8 cellular contexts compared by ENCODE assay signal in the genomic region with DNA sequence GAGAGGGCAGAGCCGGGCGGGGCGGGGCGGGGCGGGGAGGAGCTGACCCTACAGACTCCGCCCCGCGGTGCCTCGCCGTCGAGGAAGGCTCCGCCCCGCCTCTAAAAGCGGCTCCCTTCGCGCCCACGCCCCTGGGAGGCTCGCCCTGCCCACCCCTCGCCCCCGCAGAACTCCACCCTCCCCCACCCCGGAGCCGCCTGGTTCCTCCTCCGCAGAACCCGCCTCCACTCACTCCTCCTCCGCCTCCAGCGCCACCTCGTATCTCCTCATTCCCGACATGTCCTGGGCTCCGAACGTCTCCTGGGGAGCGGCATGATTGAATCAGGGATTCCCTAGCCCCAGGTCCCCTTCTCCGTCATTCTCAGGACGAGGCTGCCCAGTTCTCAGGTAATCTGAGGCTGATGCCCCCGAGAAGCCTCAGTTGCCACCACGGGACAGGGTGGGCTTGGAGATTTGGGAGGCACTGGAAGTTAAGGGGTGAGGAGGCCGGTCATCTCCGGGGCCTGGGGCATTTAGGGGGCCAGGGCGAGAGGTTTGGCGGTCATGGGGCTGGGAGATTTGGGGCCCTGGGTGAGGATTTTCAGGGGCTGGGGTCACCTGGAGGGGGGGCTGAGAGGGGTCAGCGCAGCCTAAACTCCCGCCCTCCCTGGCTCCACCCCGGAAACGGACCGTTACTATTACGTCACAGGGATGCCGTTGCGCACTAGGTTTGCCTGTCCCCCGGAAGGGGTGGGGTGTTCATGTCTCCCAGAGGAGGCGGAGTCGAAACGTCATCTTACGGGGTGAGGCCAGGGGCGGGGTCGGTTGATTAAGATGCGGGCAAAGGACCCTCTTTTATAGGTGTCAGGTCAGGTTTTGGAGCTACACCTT. TPM values are rescaled to one million over a fixed set of nuclear protein-coding genes. Genes with fewer than 3 reads are reported as not detected.
DNase-seq lines count a peak whose midpoint lies in the region; ATAC-seq and TF ChIP-seq lines count a peak whose summit lies in the region.

No MANE protein-coding gene starts in this region.

- no peaks in the 10 kb centered on the region for H3K27me3 Mint-ChIP-seq in activated T-cell treated with anti-CD3 and anti-CD28 coated beads, Interleukin-2, amount 50 U/mL, for 4 hours (ENCODE audit: low read depth)

- H3K9me3 ChIP-seq in PC-3 (ENCODE audit: low read length), result no peaks in the 10 kb centered on the region
- H3K9me3 ChIP-seq in mucosa of rectum (ENCODE audit: control insufficient read depth in 2 of 2, low read length in 2 of 2), result no peaks in the 10 kb centered on the region

- H3K9me3 Mint-ChIP-seq in activated T-cell treated with anti-CD3 and anti-CD28 coated beads, Interleukin-2, amount 50 U/mL, for 4 hours, result peaks cover 13% of the 10 kb centered on the region

- peaks cover 13% of the 10 kb centered on the region for H3K36me3 Mint-ChIP-seq in activated T-cell treated with anti-CD3 and anti-CD28 coated beads, Interleukin-2, amount 50 U/mL, for 4 hours (ENCODE audit: insufficient read depth)

- no peaks in the 10 kb centered on the region for H3F3A ChIP-seq in PC-3 (ENCODE audit: low read length, unreplicated experiment)

- no peak for TF ChIP-seq EP300 in Ishikawa (IDR thresholded peaks at IDR 0.05; ENCODE audit: borderline replicate concordance)

- TF ChIP-seq RAD21 in Ishikawa (IDR thresholded peaks at IDR 0.05; ENCODE audit: low read depth), result no peak

- H3K27me3 ChIP-seq in PC-3 (ENCODE audit: low read length), result no peaks in the 10 kb centered on the region
- H3K27me3 ChIP-seq in mucosa of rectum (ENCODE audit: control insufficient read depth in 2 of 2, insufficient read depth in 2 of 2, low read length in 2 of 2), result no peaks in the 10 kb centered on the region

- intact Hi-C loops in PC-3 (cut with micrococcal nuclease), result no loop called here

- CTCF ChIA-PET in PC-3 (lab: Charles Lee), result interaction anchor here (0.5 kb wide), 1 partner anchor 81 kb away, joined by 3 read pairs; no protein-coding TSS in a partner anchor

- BruUV-seq in PC-3 (replicated peaks; lab: Mats Ljungman, UMichigan), result TSS peak; percentile 81

- DNase-seq in COLO668 (lab: John Stamatoyannopoulos, UW; ENCODE audit: unreplicated experiment) (peak; percentile 92), PC-3 (peak; percentile 81), erythroblast (lab: John Stamatoyannopoulos, UW) (peak; percentile 93 to 96)
- peak; percentile 88 for DNase-seq in activated T-cell treated with anti-CD3 and anti-CD28 coated beads, Interleukin-2, amount 50 U/mL, for 4 hours
- DNase-seq in stimulated activated CD8-positive, alpha-beta memory T cell treated with anti-CD3 and anti-CD28 coated beads, Interleukin-4, amount 100 ng/mL, for 1 hour (ENCODE audit: low read depth in 2 of 2, low spot score in 1 of 2), result peak; percentile 56 to 85

- peak overlapping the region; percentile 83 for H3K4me3 Mint-ChIP-seq in activated T-cell treated with anti-CD3 and anti-CD28 coated beads, Interleukin-2, amount 50 U/mL, for 4 hours

- peak overlapping the region; percentile 78 for H3K4me3 ChIP-seq in PC-3 (ENCODE audit: low read length)
- H3K4me3 ChIP-seq in mucosa of rectum (ENCODE audit: low read length in 2 of 2), result peak overlapping the region; percentile 85 to 93

- POLR2A ChIA-PET in PC-3 (lab: Charles Lee; ENCODE audit: unreplicated experiment), result interaction anchor here (1.2 kb wide), 1 partner anchor 14 kb away, joined by 5 read pairs; a partner anchor contains a TSS

- peak overlapping the region; percentile 97 for H3K4me2 ChIP-seq in PC-3 (ENCODE audit: low read length)

- H4K20me1 ChIP-seq in PC-3 (ENCODE audit: low read length), result no peaks in the 10 kb centered on the region

- no peaks in the 10 kb centered on the region for H3K9me2 ChIP-seq in PC-3 (replicated peaks; ENCODE audit: low read length)

- TF ChIP-seq CTCF in PC-3 (conservative IDR thresholded peaks at IDR 0.05; ENCODE audit: low read depth, low read length), result no peak

- H3K9ac ChIP-seq in PC-3 (ENCODE audit: low read length) (peak overlapping the region; percentile 81), mucosa of rectum (ENCODE audit: low read depth in 1 of 2, low read length in 2 of 2) (peak overlapping the region; percentile 84 to 95)

- H3K4me1 ChIP-seq in PC-3 (ENCODE audit: insufficient read depth, low read length) (peaks cover 3% of the 10 kb centered on the region), mucosa of rectum (ENCODE audit: control insufficient read depth in 2 of 2, insufficient read depth in 2 of 2, low read length in 2 of 2) (peaks cover 6 to 10% of the 10 kb centered on the region in 2 donors)

- TF ChIP-seq POLR2A in erythroblast (IDR thresholded peaks at IDR 0.05; ENCODE audit: low read length), result peak; percentile 69

- H3K4me1 Mint-ChIP-seq in activated T-cell treated with anti-CD3 and anti-CD28 coated beads, Interleukin-2, amount 50 U/mL, for 4 hours (ENCODE audit: low read depth), result peaks cover 49% of the 10 kb centered on the region

- ATAC-seq in GM21529 (IDR thresholded peaks at IDR 0.05; ENCODE audit: unreplicated experiment) (peak; percentile 75), PC-3 (peak; percentile 85)
- peak; percentile 79 to 80 for ATAC-seq in activated T-cell treated with anti-CD3 and anti-CD28 coated beads, Interleukin-2, amount 50 U/mL, for 4 hours

- H2AFZ ChIP-seq in PC-3 (ENCODE audit: low read length), result peak overlapping the region; percentile 99

- H3K36me3 ChIP-seq in PC-3 (ENCODE audit: low read depth, low read length) (no peaks in the 10 kb centered on the region), mucosa of rectum (ENCODE audit: control insufficient read depth in 2 of 2, insufficient read depth in 2 of 2, low read length in 2 of 2) (no peaks in the 10 kb centered on the region)

- no peaks in the 10 kb centered on the region for H3K79me2 ChIP-seq in PC-3 (ENCODE audit: low read length)

- peak overlapping the region; percentile 62 for H3K27ac ChIP-seq in PC-3 (ENCODE audit: low read length)
- H3K27ac ChIP-seq in mucosa of rectum (ENCODE audit: low read depth in 2 of 2, low read length in 2 of 2), result peak overlapping the region; percentile 98 to 99

TF ChIP-seq in Ishikawa, 13 proteins besides CTCF, POLR2A, EP300 and RAD21 (continues in another document):
- TF ChIP-seq ZBTB7A (IDR thresholded peaks at IDR 0.05; ENCODE audit: low read depth) (peak; percentile 88), CEBPB (IDR thresholded peaks at IDR 0.05) (no peak), TEAD4 (IDR thresholded peaks at IDR 0.05) (peak; percentile 40; the same call in 1 of the 2 replicates), EGR1 (IDR thresholded peaks at IDR 0.05) (peak; percentile 93), FOXM1 (IDR thresholded peaks at IDR 0.05; ENCODE audit: borderline replicate concordance, low read depth) (no peak), TAF1 (IDR thresholded peaks at IDR 0.05; ENCODE audit: low read depth) (peak; percentile 47; the same call in 1 of the 2 replicates), CREB1 (IDR thresholded peaks at IDR 0.05; ENCODE audit: low read depth) (peak; percentile 94), NFIC (IDR thresholded peaks at IDR 0.05) (no peak)
- TF ChIP-seq, protein P1, sequence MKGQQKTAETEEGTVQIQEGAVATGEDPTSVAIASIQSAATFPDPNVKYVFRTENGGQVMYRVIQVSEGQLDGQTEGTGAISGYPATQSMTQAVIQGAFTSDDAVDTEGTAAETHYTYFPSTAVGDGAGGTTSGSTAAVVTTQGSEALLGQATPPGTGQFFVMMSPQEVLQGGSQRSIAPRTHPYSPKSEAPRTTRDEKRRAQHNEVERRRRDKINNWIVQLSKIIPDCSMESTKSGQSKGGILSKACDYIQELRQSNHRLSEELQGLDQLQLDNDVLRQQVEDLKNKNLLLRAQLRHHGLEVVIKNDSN (IDR thresholded peaks at IDR 0.05), result no peak
- TF ChIP-seq, protein P2, sequence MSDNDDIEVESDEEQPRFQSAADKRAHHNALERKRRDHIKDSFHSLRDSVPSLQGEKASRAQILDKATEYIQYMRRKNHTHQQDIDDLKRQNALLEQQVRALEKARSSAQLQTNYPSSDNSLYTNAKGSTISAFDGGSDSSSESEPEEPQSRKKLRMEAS (IDR thresholded peaks at IDR 0.05), result no peak; the same call in 1 of the 2 replicates
- TF ChIP-seq, protein P3, sequence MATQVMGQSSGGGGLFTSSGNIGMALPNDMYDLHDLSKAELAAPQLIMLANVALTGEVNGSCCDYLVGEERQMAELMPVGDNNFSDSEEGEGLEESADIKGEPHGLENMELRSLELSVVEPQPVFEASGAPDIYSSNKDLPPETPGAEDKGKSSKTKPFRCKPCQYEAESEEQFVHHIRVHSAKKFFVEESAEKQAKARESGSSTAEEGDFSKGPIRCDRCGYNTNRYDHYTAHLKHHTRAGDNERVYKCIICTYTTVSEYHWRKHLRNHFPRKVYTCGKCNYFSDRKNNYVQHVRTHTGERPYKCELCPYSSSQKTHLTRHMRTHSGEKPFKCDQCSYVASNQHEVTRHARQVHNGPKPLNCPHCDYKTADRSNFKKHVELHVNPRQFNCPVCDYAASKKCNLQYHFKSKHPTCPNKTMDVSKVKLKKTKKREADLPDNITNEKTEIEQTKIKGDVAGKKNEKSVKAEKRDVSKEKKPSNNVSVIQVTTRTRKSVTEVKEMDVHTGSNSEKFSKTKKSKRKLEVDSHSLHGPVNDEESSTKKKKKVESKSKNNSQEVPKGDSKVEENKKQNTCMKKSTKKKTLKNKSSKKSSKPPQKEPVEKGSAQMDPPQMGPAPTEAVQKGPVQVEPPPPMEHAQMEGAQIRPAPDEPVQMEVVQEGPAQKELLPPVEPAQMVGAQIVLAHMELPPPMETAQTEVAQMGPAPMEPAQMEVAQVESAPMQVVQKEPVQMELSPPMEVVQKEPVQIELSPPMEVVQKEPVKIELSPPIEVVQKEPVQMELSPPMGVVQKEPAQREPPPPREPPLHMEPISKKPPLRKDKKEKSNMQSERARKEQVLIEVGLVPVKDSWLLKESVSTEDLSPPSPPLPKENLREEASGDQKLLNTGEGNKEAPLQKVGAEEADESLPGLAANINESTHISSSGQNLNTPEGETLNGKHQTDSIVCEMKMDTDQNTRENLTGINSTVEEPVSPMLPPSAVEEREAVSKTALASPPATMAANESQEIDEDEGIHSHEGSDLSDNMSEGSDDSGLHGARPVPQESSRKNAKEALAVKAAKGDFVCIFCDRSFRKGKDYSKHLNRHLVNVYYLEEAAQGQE (IDR thresholded peaks at IDR 0.05; ENCODE audit: low read depth), result no peak

RNA-seq across cellular contexts. Expression of a gene that starts 3.2 kb away (rescaled TPM):
- not detected in 2 replicates for total RNA-seq in PC-3 (2014; rRNA removed)
- under 1 TPM; 0.24 to 0.43 (median 0.26) TPM for total RNA-seq in activated T-cell treated with anti-CD3 and anti-CD28 coated beads, Interleukin-2, amount 50 U/mL, for 4 hours

RNA-seq across cellular contexts. Expression of a gene that starts 13.6 kb away (rescaled TPM):
- 8.3 and 8.7 TPM in 2 replicates for total RNA-seq in PC-3 (2014; rRNA removed)
- total RNA-seq in activated T-cell treated with anti-CD3 and anti-CD28 coated beads, Interleukin-2, amount 50 U/mL, for 4 hours, result 10 to 100 TPM in 1 of 3 donors, 1 to 10 TPM in 2; 7.7 to 10.4 (median 8.8) TPM

RNA-seq across cellular contexts. Expression of a gene that starts 19.1 kb away (rescaled TPM):
- total RNA-seq in PC-3 (2014; rRNA removed), result 7.6 and 9.8 TPM in 2 replicates
- total RNA-seq in activated T-cell treated with anti-CD3 and anti-CD28 coated beads, Interleukin-2, amount 50 U/mL, for 4 hours, result 10 to 100 TPM; 29.8 to 37.7 (median 30.3) TPM

RNA-seq across cellular contexts. Expression of a gene that starts 25.5 kb away (rescaled TPM):
- not detected in 2 replicates for total RNA-seq in PC-3 (2014; rRNA removed)
- total RNA-seq in activated T-cell treated with anti-CD3 and anti-CD28 coated beads, Interleukin-2, amount 50 U/mL, for 4 hours, result 1 to 10 TPM in 2 of 3 donors, under 1 TPM in 1; 0.82 to 1.1 (median 1.0) TPM

RNA-seq across cellular contexts. Expression of a gene that starts 28.0 kb away (rescaled TPM):
- 96.7 and 97.8 TPM in 2 replicates for total RNA-seq in PC-3 (2014; rRNA removed)
- total RNA-seq in activated T-cell treated with anti-CD3 and anti-CD28 coated beads, Interleukin-2, amount 50 U/mL, for 4 hours, result 100 to 1,000 TPM; 120 to 128 (median 123) TPM

Comparison
In these comparisons a context has a peak if more than half of its experiments do, and no peak if none do; other contexts are left out.
1. Peak in every context shown above with its lines: DNase-seq, ATAC-seq, H3K4me3 ChIP-seq and H3K27ac ChIP-seq.